15 cellular contexts compared by ENCODE assay signal in the genomic region with DNA sequence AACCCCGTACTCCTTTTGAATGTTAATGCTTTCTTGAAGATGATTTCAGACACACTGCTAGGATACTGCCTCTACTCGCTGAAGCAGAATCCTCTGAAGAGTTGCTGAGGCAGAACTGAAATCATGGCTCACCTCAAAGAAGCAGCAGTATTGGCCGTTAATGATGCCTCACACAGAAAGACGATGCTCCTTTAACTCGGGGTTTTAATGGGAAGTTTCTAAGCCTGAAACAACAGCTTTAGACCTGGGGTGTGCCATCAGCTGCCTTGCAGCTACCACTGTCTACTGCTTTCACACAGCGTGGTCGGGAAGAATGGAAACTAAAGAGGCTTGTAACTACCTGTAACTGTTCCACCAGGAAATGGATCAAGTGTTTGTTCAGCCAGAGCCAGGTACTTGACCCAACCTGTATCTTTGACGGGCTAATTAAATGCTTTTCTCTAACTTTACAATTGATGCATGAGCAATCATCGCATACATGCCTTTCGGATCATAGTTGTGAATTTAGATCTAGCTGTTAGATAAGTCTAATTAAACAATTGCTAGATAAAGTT. TPM values are rescaled to one million over a fixed set of nuclear protein-coding genes. Genes with fewer than 3 reads are reported as not detected.
DNase-seq lines count a peak whose midpoint lies in the region; ATAC-seq and TF ChIP-seq lines count a peak whose summit lies in the region.
"Had no signal": no experiment of that assay in that cellular context is flagged by ENCODE, and none has a peak within 500 bp of the region (broad histone marks: within the 10 kb centered on the region; RNA-seq: fewer than 3 reads in every experiment).

A gene (plus strand): TSS at position 86 of the 554 bp plus-strand sequence. CDS start 8,440 bp downstream, outside the sequence.

- no peaks in the 10 kb centered on the region for H3K27me3 ChIP-seq in KMS-11 (ENCODE audit: insufficient read depth, low read depth)
- no peaks in the 10 kb centered on the region for H3K27me3 ChIP-seq in esophagus muscularis mucosa

- H3K27ac ChIP-seq in KMS-11 = peak within 1 kb of the TSS; percentile 17; the same call in 1 of the 2 replicates
- H3K27ac ChIP-seq in esophagus muscularis mucosa (replicated peaks in 1 of 4) = peak within 1 kb of the TSS; percentile 72 to 84 (median 80)
- no peak within 1 kb of the TSS for H3K27ac ChIP-seq in caudate nucleus (ENCODE audit: low read depth, low read length)

- intact Hi-C loops in esophagus muscularis mucosa (cut with DNase I) = no loop called here

- no peaks in the 10 kb centered on the region for H3K9me3 ChIP-seq in esophagus muscularis mucosa

- H3K4me3 ChIP-seq in KMS-11 (IDR thresholded peaks at IDR 0.05; ENCODE audit: insufficient read depth, low read depth, low read length) = no peak within 1 kb of the TSS
- H3K4me3 ChIP-seq in esophagus muscularis mucosa = no peak within 1 kb of the TSS

- WGBS in esophagus muscularis mucosa = 86% methylated on average over 10 of the region's 10 CpGs

- no peak for TF ChIP-seq POLR2A in esophagus muscularis mucosa (IDR thresholded peaks at IDR 0.05; ENCODE audit: low read depth)

- peak within 1 kb of the TSS; percentile 28; the same call in 1 of the 2 replicates for H2AFZ ChIP-seq in KMS-11 (ENCODE audit: low read depth)

- no peak for ATAC-seq in HG03280 (IDR thresholded peaks at IDR 0.05; ENCODE audit: unreplicated experiment)
- ATAC-seq: activated naive CD8-positive, alpha-beta T cell treated with anti-CD3 and anti-CD28 coated beads, Interleukin-2, amount 50 U/mL, for 24 hours had no signal

- peak; percentile 91 for DNase-seq in NCI-H510A treated with DMSO at 0.1 percent for 48 hours (lab: John Stamatoyannopoulos, UW)
- no peak for DNase-seq in esophagus muscularis mucosa (ENCODE audit: extremely low spot score)
- peak; percentile 4 for DNase-seq in renal cortical epithelial cell (ENCODE audit: low read depth)
- no peak for DNase-seq in iPS-NIHi11 (ENCODE audit: low spot score)
- no peak for DNase-seq in caudate nucleus (lab: John Stamatoyannopoulos, UW)
- DNase-seq in middle frontal gyrus (ENCODE audit: extremely low spot score, low spot score) = no peak
- DNase-seq: activated naive CD8-positive, alpha-beta T cell treated with anti-CD3 and anti-CD28 coated beads, Interleukin-2, amount 50 U/mL, for 24 hours; CD4-positive, CD25-positive, alpha-beta regulatory T cell; dermis blood vessel endothelial cell; NCI-H2171; Right ventricle myocardium superior; substantia nigra had no signal

- H3K79me2 ChIP-seq in KMS-11 (ENCODE audit: insufficient read depth, low read depth) = no peaks in the 10 kb centered on the region

- H3K36me3 ChIP-seq in KMS-11 (ENCODE audit: insufficient read depth) (no peaks in the 10 kb centered on the region), esophagus muscularis mucosa (no peaks in the 10 kb centered on the region)

- H4K20me1 ChIP-seq in KMS-11 (ENCODE audit: insufficient read depth) = no peaks in the 10 kb centered on the region

- TF ChIP-seq EP300 in esophagus muscularis mucosa (IDR thresholded peaks at IDR 0.05) = no peak

- H3K4me2 ChIP-seq in KMS-11 = peak within 1 kb of the TSS; percentile 46; the same call in 1 of the 2 replicates

- no peak for TF ChIP-seq CTCF in KMS-11 (conservative IDR thresholded peaks at IDR 0.05; ENCODE audit: low read depth, low read length)
- no peak for TF ChIP-seq CTCF in esophagus muscularis mucosa (IDR thresholded peaks at IDR 0.05)

- no peak within 1 kb of the TSS for H3K9ac ChIP-seq in KMS-11

- no peaks in the 10 kb centered on the region for H3K4me1 ChIP-seq in KMS-11 (ENCODE audit: low read depth, poor library complexity, severe bottlenecking)
- peaks cover 11 to 76% (median 69%) of the 10 kb centered on the region in 4 donors for H3K4me1 ChIP-seq in esophagus muscularis mucosa

RNA-seq across cellular contexts. Expression of the gene that starts here (rescaled TPM):
- total RNA-seq in esophagus muscularis mucosa = not detected
- total RNA-seq in renal cortical epithelial cell = not detected in 2 replicates
- total RNA-seq: CD4-positive, CD25-positive, alpha-beta regulatory T cell; dermis blood vessel endothelial cell; liver; Right ventricle myocardium superior had no signal

Comparison
In these comparisons a context has a peak if more than half of its experiments do, and no peak if none do; other contexts are left out.
1. Peak in DNase-seq in renal cortical epithelial cell; RNA of the gene not detected or under 1 TPM.